In genomic region chr6:36285187-36285612, GRCh38 we compare ENCODE assay signal across 17 cellular contexts. TPM values are rescaled to one million over a fixed set of nuclear protein-coding genes. Genes with fewer than 3 reads are reported as not detected.
DNase-seq lines count a peak whose midpoint lies in the region; ATAC-seq and TF ChIP-seq lines count a peak whose summit lies in the region.
"Had no signal": no experiment of that assay in that cellular context is flagged by ENCODE, and none has a peak within 500 bp of the region (broad histone marks: within the 10 kb centered on the region; RNA-seq: fewer than 3 reads in every experiment).

No MANE protein-coding gene starts in this region.

- no peaks in the 10 kb centered on the region for H3K36me3 ChIP-seq in smooth muscle cell (ENCODE audit: low read depth)
- H3K36me3 ChIP-seq in body of pancreas (replicated peaks in 1 of 2; ENCODE audit: insufficient read depth in 1 of 2, low read depth in 2 of 2), result no peaks in the 10 kb centered on the region
- H3K36me3 ChIP-seq: BLaER1 treated with 17β-estradiol and CSF1 and Interleukin-3, amounts not matched to agents 10 nM and 100 nM; left lung had no signal

- no peaks in the 10 kb centered on the region for H3F3A ChIP-seq in smooth muscle cell (ENCODE audit: low read depth)

- intact Hi-C loops in head of caudate nucleus (cut with DNase I) (no loop called here), body of pancreas (cut with DNase I) (no loop called here)

- no peak for TF ChIP-seq CTCF in smooth muscle cell (IDR thresholded peaks at IDR 0.05; ENCODE audit: borderline replicate concordance, insufficient read depth, poor library complexity, severe bottlenecking)
- no peak for TF ChIP-seq CTCF in body of pancreas (IDR thresholded peaks at IDR 0.05)

- 23% methylated on average over 25 of the region's 25 CpGs for WGBS in smooth muscle cell (ENCODE audit: low lambda C conversion rate)
- WGBS in body of pancreas, 2 donors, result 21 to 57% methylated on average over 5 to 25 of the region's 25 CpGs

- H3K9me3 ChIP-seq in smooth muscle cell (replicated peaks; ENCODE audit: low read depth) (no peaks in the 10 kb centered on the region), body of pancreas (no peaks in the 10 kb centered on the region)
- H3K9me3 ChIP-seq: left lung had no signal

- H3K4me1 ChIP-seq in smooth muscle cell (ENCODE audit: low read depth), result no peaks in the 10 kb centered on the region
- no peaks in the 10 kb centered on the region for H3K4me1 ChIP-seq in body of pancreas

- H2AFZ ChIP-seq in smooth muscle cell (ENCODE audit: low read depth), result no peak overlapping the region

- H3K4me2 ChIP-seq in smooth muscle cell, result no peak overlapping the region

- ATAC-seq in GM18907 (IDR thresholded peaks at IDR 0.05; ENCODE audit: unreplicated experiment) (no peak), body of pancreas (no peak)
- ATAC-seq: left lung had no signal

- H3K27me3 ChIP-seq in smooth muscle cell (ENCODE audit: low read depth) (peaks cover 29% of the 10 kb centered on the region), body of pancreas (peaks cover 0 to 8% of the 10 kb centered on the region in 2 donors)

- H4K20me1 ChIP-seq in smooth muscle cell (ENCODE audit: low read depth), result no peaks in the 10 kb centered on the region
- H4K20me1 ChIP-seq: BLaER1 treated with 17β-estradiol and CSF1 and Interleukin-3, amounts not matched to agents 10 nM and 100 nM had no signal

- DNase-seq in NCI-H1930 (lab: John Stamatoyannopoulos, UW), result peak; percentile 44 to 64
- DNase-seq in SKM-1 (lab: John Stamatoyannopoulos, UW; ENCODE audit: unreplicated experiment), result peak; percentile 10
- peak; percentile 44 to 91 (median 78) for DNase-seq in head of caudate nucleus
- peak; percentile 61 for DNase-seq in putamen (ENCODE audit: low spot score)
- DNase-seq in smooth muscle cell (lab: John Stamatoyannopoulos, UW; ENCODE audit: unreplicated experiment), result no peak
- DNase-seq in body of pancreas, result no peak
- DNase-seq: activated naive CD4-positive, alpha-beta T cell; effector CD8-positive, alpha-beta T cell; KG1; NCI-H1417 treated with DMSO at 0.1 percent for 48 hours; NCI-H524 had no signal

- TF ChIP-seq POLR2A in body of pancreas (IDR thresholded peaks at IDR 0.05), result no peak

- H3K4me3 ChIP-seq in smooth muscle cell, result no peak overlapping the region
- H3K4me3 ChIP-seq in body of pancreas, result no peak overlapping the region
- H3K4me3 ChIP-seq: BLaER1 treated with 17β-estradiol and CSF1 and Interleukin-3, amounts not matched to agents 10 nM and 100 nM; left lung had no signal

- no peaks in the 10 kb centered on the region for H3K79me2 ChIP-seq in smooth muscle cell (ENCODE audit: low read depth)

- H3K27ac ChIP-seq in smooth muscle cell (ENCODE audit: low read depth) (no peak overlapping the region), body of pancreas (no peak overlapping the region)
- H3K27ac ChIP-seq: BLaER1 treated with 17β-estradiol and CSF1 and Interleukin-3, amounts not matched to agents 10 nM and 100 nM; HL-60; left lung had no signal

- no peak overlapping the region for H3K9ac ChIP-seq in smooth muscle cell (ENCODE audit: low read depth)
- H3K9ac ChIP-seq: BLaER1 treated with 17β-estradiol and CSF1 and Interleukin-3, amounts not matched to agents 10 nM and 100 nM had no signal

RNA-seq across cellular contexts. Expression of gene PNPLA1, which starts 15.3 kb away (rescaled TPM):
- total RNA-seq in smooth muscle cell, result 0.09 TPM in 1 of 2 replicates, not detected in the other
- not detected in 2 replicates for polyA plus RNA-seq in smooth muscle cell
- total RNA-seq in body of pancreas, result not detected
- total RNA-seq: fibroblast of lung, myocyte had no signal

RNA-seq across cellular contexts. Expression of gene BNIP5, which starts 51.5 kb away (rescaled TPM):
- not detected in 2 replicates for total RNA-seq in smooth muscle cell
- polyA plus RNA-seq in smooth muscle cell, result not detected in 2 replicates
- total RNA-seq in body of pancreas, result under 1 TPM; 0.33 to 0.52 TPM
- total RNA-seq: fibroblast of lung, myocyte had no signal
- polyA plus RNA-seq: fibroblast of lung had no signal

Comparison
In these comparisons a context has a peak if more than half of its experiments do, and no peak if none do; other contexts are left out.
1. DNase-seq: peak in NCI-H1930 (2 of 2), SKM-1 (single experiment), head of caudate nucleus (42 of 42) and putamen (single experiment); none in smooth muscle cell (single experiment) and body of pancreas (0 of 4).